9 cellular contexts compared by ENCODE assay signal in the genomic region with DNA sequence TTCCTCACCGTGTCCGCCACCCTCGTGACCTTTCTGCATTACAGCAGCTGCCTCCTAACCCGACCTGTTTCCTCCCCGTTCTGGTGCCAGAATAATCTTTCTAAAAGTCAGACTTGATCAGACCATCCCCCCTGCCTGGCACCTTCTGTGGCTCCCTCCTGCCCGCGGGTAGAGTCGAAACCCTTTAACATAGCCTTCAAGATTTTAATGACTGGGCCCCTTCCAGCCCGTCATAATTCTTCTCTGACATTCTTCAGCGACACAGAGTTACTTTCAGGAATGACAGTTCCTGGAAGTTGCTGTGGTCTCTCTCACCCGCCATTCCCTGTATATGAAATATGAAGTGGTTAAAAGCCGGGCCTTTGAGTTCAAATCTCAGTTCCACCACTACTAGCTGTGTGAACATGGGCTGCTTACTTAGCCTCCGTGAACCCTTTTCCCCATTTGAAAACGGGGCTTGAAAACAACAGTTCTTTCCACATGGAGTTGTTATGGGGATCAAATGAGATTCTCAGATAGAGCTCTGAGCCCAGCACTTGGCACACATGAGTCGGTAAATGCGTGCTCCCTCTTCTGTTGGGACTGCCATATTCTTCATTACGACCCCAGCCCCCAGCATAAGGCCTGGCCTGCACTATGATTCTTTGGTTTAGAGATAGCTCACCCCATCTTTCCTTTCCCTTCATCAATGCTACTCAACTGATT. TPM values are rescaled to one million over a fixed set of nuclear protein-coding genes. Genes with fewer than 3 reads are reported as not detected.
DNase-seq lines count a peak whose midpoint lies in the region; ATAC-seq, FAIRE-seq and TF ChIP-seq lines count a peak whose summit lies in the region.
"Had no signal": no experiment of that assay in that cellular context is flagged by ENCODE, and none has a peak within 500 bp of the region (broad histone marks: within the 10 kb centered on the region; RNA-seq: fewer than 3 reads in every experiment).

No MANE protein-coding gene starts in this region.

- CTCF ChIA-PET in K562 (lab: Yijun Ruan, JAX; ENCODE audit: low intra/inter-chr PET ratio), result interaction anchor here (1.0 kb wide), 1 partner anchor 23 kb away, joined by 3 read pairs; no protein-coding TSS in a partner anchor

- DNase-seq in DMS 273 (lab: John Stamatoyannopoulos, UW; ENCODE audit: unreplicated experiment), result peak; percentile 59
- no peak for DNase-seq in DMS 273 treated with DMSO at 0.1 percent for 48 hours (lab: John Stamatoyannopoulos, UW)
- DNase-seq in NAMALWA (ENCODE audit: low spot score), result peak; percentile 65
- peak in 2 of 4 experiments; percentile 38 to 64 for DNase-seq in K562 (ENCODE audit: extremely low read depth in 1 of 4, low spot score in 3 of 4)
- DNase-seq in testis, result peak; percentile 56
- DNase-seq in H4 (ENCODE audit: low spot score), result no peak
- DNase-seq in putamen (ENCODE audit: low spot score), result no peak

- peaks cover 18% of the 10 kb centered on the region in 2 experiments; a peak in 4 of 5 replicates for H3K4me1 ChIP-seq in K562 (replicated peaks in 1 of 2; ENCODE audit: control insufficient read depth in 2 of 2, insufficient read depth in 2 of 2, low read length in 2 of 2)
- peaks cover 9% of the 10 kb centered on the region for H3K4me1 ChIP-seq in testis

- peaks cover 50% of the 10 kb centered on the region for H3K79me2 ChIP-seq in K562 (ENCODE audit: control insufficient read depth, insufficient read depth, low read length)

- H3K9me3 ChIP-seq in K562 (replicated peaks; ENCODE audit: control insufficient read depth, insufficient read depth, low read depth, low read length) (no peaks in the 10 kb centered on the region), testis (no peaks in the 10 kb centered on the region)

- POLR2A ChIA-PET in K562 (lab: Yijun Ruan, JAX), result interaction anchor here (0.6 to 4.4 kb wide), 16 partner anchors 9 to 664 kb away, joined by 3 to 57 read pairs (median 4); a partner anchor contains a TSS

- 0 out of 2 replicates have a peak, but pooled peaks have one; percentile 19 for TF ChIP-seq EP300 in K562 (IDR thresholded peaks at IDR 0.05; ENCODE audit: low read length)

- in situ Hi-C loops in K562 (cut with MboI), result no loop called here

- no peak for TF ChIP-seq RAD21 in K562 (CRISPR knock-in tag; conservative IDR thresholded peaks at IDR 0.05 in 1 of 2, IDR thresholded peaks at IDR 0.05 in 1 of 2)

- no peaks in the 10 kb centered on the region for H3K9me1 ChIP-seq in K562 (ENCODE audit: control insufficient read depth, insufficient read depth, low read length)

- H2AFZ ChIP-seq in K562 (ENCODE audit: low read depth, low read length), result peak overlapping the region; percentile 88

- H3K4me3 ChIP-seq in K562, result peak overlapping the region; percentile 83
- H3K4me3 ChIP-seq in testis, result peak overlapping the region; percentile 88 to 89

- H3K4me2 ChIP-seq in K562 (ENCODE audit: insufficient read depth, low read length), result peak overlapping the region; percentile 98

- peaks cover 44% of the 10 kb centered on the region for H3K36me3 ChIP-seq in K562 (ENCODE audit: control insufficient read depth, insufficient read depth, low read length)
- H3K36me3 ChIP-seq in testis (ENCODE audit: low read depth, missing control alignments), result no peaks in the 10 kb centered on the region

- WGBS in K562 (ENCODE audit: insufficient coverage, low coverage, missing lambda C conversion rate), result under 1% methylated on average over 17 of the region's 17 CpGs
- 1% methylated on average over 17 of the region's 17 CpGs for whole genome bisulfite sequencing in testis, 2 donors

- TF ChIP-seq POLR2A in K562 (conservative IDR thresholded peaks at IDR 0.05) (no peak), testis (IDR thresholded peaks at IDR 0.05) (no peak)

- ATAC-seq in K562, result peak; percentile 5

- BruUV-seq in K562 (replicated peaks; lab: Mats Ljungman, UMichigan), result TSS peak; percentile 48

- FAIRE-seq in K562 (lab: Jason Lieb, UNC), result peak; percentile 55
- FAIRE-seq: A204.1 had no signal

- H3K9ac ChIP-seq in K562 (ENCODE audit: insufficient read depth in 1 of 2, low read depth in 2 of 2, low read length in 2 of 2), result peak overlapping the region; percentile 85 to 97

- intact Hi-C loops in K562 (cut with micrococcal nuclease), result loop anchor here (10.0 kb wide), 1 partner anchor 362 kb away; a partner anchor contains a TSS
- intact Hi-C loops in testis (cut with DNase I; ENCODE audit: low total_unique reads), result no loop called here

- H4K20me1 ChIP-seq in K562 (replicated peaks; ENCODE audit: control insufficient read depth, insufficient read depth, low read length), result no peaks in the 10 kb centered on the region

- TF ChIP-seq CTCF in K562 (IDR thresholded peaks at IDR 0.05 in 2 of 3, conservative IDR thresholded peaks at IDR 0.05 in 1 of 3; ENCODE audit: insufficient read depth in 2 of 3, low read depth in 1 of 3, low read length in 3 of 3) (no peak), testis (IDR thresholded peaks at IDR 0.05) (no peak)

- no peaks in the 10 kb centered on the region for H3K27me3 ChIP-seq in K562 (ENCODE audit: control insufficient read depth in 2 of 2, insufficient read depth in 2 of 2, low read length in 2 of 2)
- no peaks in the 10 kb centered on the region for H3K27me3 ChIP-seq in layer of hippocampus (ENCODE audit: control insufficient read depth, insufficient read depth, low read length)
- no peaks in the 10 kb centered on the region for H3K27me3 ChIP-seq in testis

- H3K27ac ChIP-seq in K562 (ENCODE audit: extremely low read depth, low read depth, low read length) (peak overlapping the region; percentile 90), layer of hippocampus (ENCODE audit: low read depth, low read length) (peak overlapping the region; percentile 80), testis (peak overlapping the region; percentile 84 to 92)

TF ChIP-seq in K562, 482 proteins besides CTCF, POLR2A, EP300 and RAD21 (continues in another document):
- 0 out of 2 replicates have a peak, but pooled peaks have one; percentile 25 for TF ChIP-seq ZBTB7A (IDR thresholded peaks at IDR 0.05; ENCODE audit: borderline replicate concordance, control insufficient read depth, low read depth, low read length)
- 0 out of 2 replicates have a peak, but pooled peaks have one; percentile 28 for TF ChIP-seq ZFX (CRISPR knock-in tag; IDR thresholded peaks at IDR 0.05)
- 0 out of 2 replicates have a peak, but pooled peaks have one; percentile 19 for TF ChIP-seq ARID1B (IDR thresholded peaks at IDR 0.05)
- peak in 1 of 3 experiments; percentile 4 for TF ChIP-seq YY1 (IDR thresholded peaks at IDR 0.05; ENCODE audit: borderline replicate concordance in 1 of 3, control insufficient read depth in 1 of 3, extremely low read depth in 1 of 3, insufficient read depth in 3 of 3, insufficient read length in 1 of 3, insufficient replicate concordance in 2 of 3, low read depth in 1 of 3, low read length in 2 of 3)
- TF ChIP-seq, protein P1, sequence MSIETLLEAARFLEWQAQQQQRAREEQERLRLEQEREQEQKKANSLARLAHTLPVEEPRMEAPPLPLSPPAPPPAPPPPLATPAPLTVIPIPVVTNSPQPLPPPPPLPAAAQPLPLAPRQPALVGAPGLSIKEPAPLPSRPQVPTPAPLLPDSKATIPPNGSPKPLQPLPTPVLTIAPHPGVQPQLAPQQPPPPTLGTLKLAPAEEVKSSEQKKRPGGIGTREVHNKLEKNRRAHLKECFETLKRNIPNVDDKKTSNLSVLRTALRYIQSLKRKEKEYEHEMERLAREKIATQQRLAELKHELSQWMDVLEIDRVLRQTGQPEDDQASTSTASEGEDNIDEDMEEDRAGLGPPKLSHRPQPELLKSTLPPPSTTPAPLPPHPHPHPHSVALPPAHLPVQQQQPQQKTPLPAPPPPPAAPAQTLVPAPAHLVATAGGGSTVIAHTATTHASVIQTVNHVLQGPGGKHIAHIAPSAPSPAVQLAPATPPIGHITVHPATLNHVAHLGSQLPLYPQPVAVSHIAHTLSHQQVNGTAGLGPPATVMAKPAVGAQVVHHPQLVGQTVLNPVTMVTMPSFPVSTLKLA (conservative IDR thresholded peaks at IDR 0.05), result peak; percentile 35 to 68; a peak in 1 of 4 replicates
- TF ChIP-seq PRPF4 (IDR thresholded peaks at IDR 0.05; ENCODE audit: insufficient read depth, low read depth, low read length, poor library complexity, severe bottlenecking), result no peak

RNA-seq across cellular contexts. Expression of a gene that starts 0.7 kb away (rescaled TPM):
- 95.6 and 146 TPM in 2 replicates for total RNA-seq in K562 (2011; cell fraction: chromatin; rRNA removed; ENCODE audit: low replicate concordance)
- total RNA-seq in K562 (2011; cell fraction: nucleolus; rRNA removed), result 97.0 and 106 TPM in 2 replicates
- total RNA-seq in K562 (2011; cell fraction: nucleoplasm; rRNA removed), result 94.6 and 118 TPM in 2 replicates
- total RNA-seq in K562 (2014; rRNA removed) (181 and 197 TPM in 2 replicates), K562 (2014; rRNA removed; fragmentation: Illumina TruSeq; extraction: Trizol) (124 and 133 TPM in 2 replicates), K562 (2015; rRNA removed; fragmentation: Illumina TruSeq; extraction: Trizol) (151 and 156 TPM in 2 replicates), K562 (2021) (127 and 133 TPM in 2 replicates), testis (10 to 100 TPM; 66.5 to 82.5 TPM)
- polyA plus RNA-seq in K562 (2011; rRNA removed) (124 and 143 TPM in 2 replicates), K562 (2014; fragmentation: Illumina TruSeq; extraction: Trizol) (137 TPM in 2 replicates), K562 (2014; fragmentation: Nextera tagmentation; extraction: Ambion mirVana) (10 to 100 TPM; 37.1 to 64.3 TPM), K562 (2014; rRNA removed) (127 and 141 TPM in 2 replicates), testis (ENCODE audit: insufficient read depth, low read depth, low replicate concordance) (34.7 TPM)
- 138 and 150 TPM in 2 replicates for polyA plus RNA-seq in K562 (2011; cell fraction: cytosol; rRNA removed)
- 49.2 and 61.9 TPM in 2 replicates for polyA plus RNA-seq in K562 (2011; cell fraction: nucleus; rRNA removed)
- 189 and 211 TPM in 2 replicates for polyA plus RNA-seq in K562 (2012)
- 139 and 167 TPM in 2 replicates for polyA minus RNA-seq in K562 (2011; rRNA and poly(A)+ RNA removed)
- 63.5 and 72.7 TPM in 2 replicates for polyA minus RNA-seq in K562 (2011; cell fraction: cytosol; rRNA and poly(A)+ RNA removed)
- 26.9 and 42.3 TPM in 2 replicates for polyA minus RNA-seq in K562 (2011; cell fraction: nucleus; rRNA and poly(A)+ RNA removed)
- 119 and 152 TPM in 2 replicates for total RNA-seq in H4 (2014; rRNA removed; shearing (Covaris generic))

Comparison
In these comparisons a context has a peak if more than half of its experiments do, and no peak if none do; other contexts are left out.
1. DNase-seq: peak in DMS 273 (single experiment), NAMALWA (single experiment) and testis (single experiment); none in DMS 273 treated with DMSO at 0.1 percent for 48 hours (single experiment), H4 (single experiment) and putamen (single experiment).
2. Peak in every context shown above with its lines, with median percentiles within 50 percentile points of each other: H3K27ac ChIP-seq.